ENCODE assay signal across 17 cellular contexts in the genomic region with DNA sequence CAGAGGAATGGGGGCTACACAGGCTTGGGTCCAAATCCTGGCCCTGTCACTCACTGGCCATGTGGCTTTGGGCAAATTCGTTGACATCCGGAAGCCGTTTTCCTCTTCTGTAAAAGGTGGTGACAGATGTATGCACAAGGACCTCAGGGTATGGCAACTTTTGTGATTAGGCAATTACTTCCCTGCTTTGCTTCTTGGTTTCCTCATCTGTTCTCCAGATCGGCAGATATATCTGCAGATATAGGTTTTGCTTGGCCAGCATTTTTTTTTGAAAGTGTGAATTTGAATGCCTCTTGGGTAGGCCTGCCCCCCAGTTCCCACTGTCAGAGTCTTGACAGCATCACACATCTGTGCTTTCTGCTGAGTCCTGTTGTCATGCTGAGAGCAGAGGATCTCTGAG. TPM values are rescaled to one million over a fixed set of nuclear protein-coding genes. Genes with fewer than 3 reads are reported as not detected.
DNase-seq lines count a peak whose midpoint lies in the region; ATAC-seq lines count a peak whose summit lies in the region.
"Had no signal": no experiment of that assay in that cellular context is flagged by ENCODE, and none has a peak within 500 bp of the region (broad histone marks: within the 10 kb centered on the region; RNA-seq: fewer than 3 reads in every experiment).

No MANE protein-coding gene starts in this region.

- no peaks in the 10 kb centered on the region for H3K36me3 ChIP-seq in thymus (ENCODE audit: control insufficient read depth, insufficient read depth)
- H3K36me3 ChIP-seq: ovary had no signal

- no peaks in the 10 kb centered on the region for H3K27me3 ChIP-seq in thymus (ENCODE audit: control insufficient read depth, insufficient read depth)
- H3K27me3 ChIP-seq: ovary had no signal

- H3K9me3 ChIP-seq in thymus (ENCODE audit: control insufficient read depth) = no peaks in the 10 kb centered on the region
- H3K9me3 ChIP-seq: ovary had no signal

- no peak overlapping the region for H3K27ac Mint-ChIP-seq in activated naive CD8-positive, alpha-beta T cell treated with anti-CD3 and anti-CD28 coated beads, Interleukin-2, amount 50 U/mL, for 24 hours

- DNase-seq in activated T-cell treated with anti-CD3 and anti-CD28 coated beads, Interleukin-2, amount 50 U/mL, for 4 hours = no peak
- DNase-seq in activated T-cell treated with anti-CD3 and anti-CD28 coated beads, Interleukin-2, amount 50 U/mL, for 1 hour = no peak
- DNase-seq in NOMO-1 treated with DMSO at 0.1 percent for 48 hours (lab: John Stamatoyannopoulos, UW; ENCODE audit: unreplicated experiment) = peak; percentile 71
- no peak for DNase-seq in activated naive CD8-positive, alpha-beta T cell treated with anti-CD3 and anti-CD28 coated beads, Interleukin-2, amount 50 U/mL, for 24 hours
- no peak for DNase-seq in inferior parietal cortex (ENCODE audit: extremely low spot score)
- DNase-seq in NCI-H2081 treated with DMSO at 0.1 percent for 48 hours (lab: John Stamatoyannopoulos, UW) = no peak
- DNase-seq: amniotic stem cell; DMS153; mesendoderm; NCI-H2081; stimulated activated CD4-positive, alpha-beta T cell treated with anti-CD3 and anti-CD28 coated beads, Interleukin-12 subunit alpha, Interleukin-12 subunit beta, amount 100 ng/mL, for 4 hours; T1000 had no signal

- H3K4me3 ChIP-seq in thymus (ENCODE audit: low read length) = no peak overlapping the region
- H3K4me3 ChIP-seq: ovary had no signal

- H3K4me1 ChIP-seq in thymus (ENCODE audit: control insufficient read depth, insufficient read depth, low read length) = peaks cover 33% of the 10 kb centered on the region

- H3K27ac ChIP-seq in thymus (ENCODE audit: low read depth) = peak overlapping the region; percentile 3
- H3K27ac ChIP-seq: ovary had no signal

- peak overlapping the region; percentile 5 for H3K4me3 Mint-ChIP-seq in activated T-cell treated with anti-CD3 and anti-CD28 coated beads, Interleukin-2, amount 50 U/mL, for 4 hours
- peak overlapping the region; percentile 44 for H3K4me3 Mint-ChIP-seq in activated naive CD8-positive, alpha-beta T cell treated with anti-CD3 and anti-CD28 coated beads, Interleukin-2, amount 50 U/mL, for 24 hours

- H3K27me3 Mint-ChIP-seq in activated T-cell treated with anti-CD3 and anti-CD28 coated beads, Interleukin-2, amount 50 U/mL, for 4 hours (ENCODE audit: low read depth) = no peaks in the 10 kb centered on the region
- H3K27me3 Mint-ChIP-seq in activated naive CD8-positive, alpha-beta T cell treated with anti-CD3 and anti-CD28 coated beads, Interleukin-2, amount 50 U/mL, for 24 hours = no peaks in the 10 kb centered on the region

- H3K4me1 Mint-ChIP-seq in activated T-cell treated with anti-CD3 and anti-CD28 coated beads, Interleukin-2, amount 50 U/mL, for 4 hours (ENCODE audit: low read depth) = peaks cover 84% of the 10 kb centered on the region
- H3K4me1 Mint-ChIP-seq in activated naive CD8-positive, alpha-beta T cell treated with anti-CD3 and anti-CD28 coated beads, Interleukin-2, amount 50 U/mL, for 24 hours = peaks cover 80% of the 10 kb centered on the region

- no peaks in the 10 kb centered on the region for H3K36me3 Mint-ChIP-seq in activated T-cell treated with anti-CD3 and anti-CD28 coated beads, Interleukin-2, amount 50 U/mL, for 4 hours (ENCODE audit: insufficient read depth)
- H3K36me3 Mint-ChIP-seq in activated naive CD8-positive, alpha-beta T cell treated with anti-CD3 and anti-CD28 coated beads, Interleukin-2, amount 50 U/mL, for 24 hours (ENCODE audit: low read depth) = no peaks in the 10 kb centered on the region

- 35% methylated on average over 4 of the region's 4 CpGs for WGBS in thymus

- H3K9me3 Mint-ChIP-seq in activated T-cell treated with anti-CD3 and anti-CD28 coated beads, Interleukin-2, amount 50 U/mL, for 4 hours = no peaks in the 10 kb centered on the region
- no peaks in the 10 kb centered on the region for H3K9me3 Mint-ChIP-seq in activated naive CD8-positive, alpha-beta T cell treated with anti-CD3 and anti-CD28 coated beads, Interleukin-2, amount 50 U/mL, for 24 hours

- no peak for ATAC-seq in activated T-cell treated with anti-CD3 and anti-CD28 coated beads, Interleukin-2, amount 50 U/mL, for 4 hours
- no peak for ATAC-seq in activated naive CD8-positive, alpha-beta T cell treated with anti-CD3 and anti-CD28 coated beads, Interleukin-2, amount 50 U/mL, for 24 hours
- ATAC-seq in HG02970 (IDR thresholded peaks at IDR 0.05; ENCODE audit: low FRiP score, unreplicated experiment) = no peak

RNA-seq across cellular contexts. Expression of a gene that starts 17.7 kb away (rescaled TPM):
- under 1 TPM; 0.11 to 0.24 (median 0.18) TPM for total RNA-seq in activated T-cell treated with anti-CD3 and anti-CD28 coated beads, Interleukin-2, amount 50 U/mL, for 4 hours
- 0.68 TPM for polyA plus RNA-seq in thymus
- total RNA-seq: fibroblast of lung had no signal
- polyA plus RNA-seq: AG04450, fibroblast of lung had no signal

RNA-seq across cellular contexts. Expression of a gene that starts 23.3 kb away (rescaled TPM):
- 1 to 10 TPM; 3.5 to 4.1 (median 3.6) TPM for total RNA-seq in activated T-cell treated with anti-CD3 and anti-CD28 coated beads, Interleukin-2, amount 50 U/mL, for 4 hours
- polyA plus RNA-seq in thymus = 14.8 TPM

RNA-seq across cellular contexts. Expression of a gene that starts 34.5 kb away (rescaled TPM):
- total RNA-seq in activated T-cell treated with anti-CD3 and anti-CD28 coated beads, Interleukin-2, amount 50 U/mL, for 4 hours = not detected
- 0.07 TPM for polyA plus RNA-seq in thymus
- total RNA-seq: fibroblast of lung, ovary had no signal
- polyA plus RNA-seq: AG04450, fibroblast of lung, ovary had no signal
